In genomic region chr10:124045794-124046355, GRCh38 we compare ENCODE assay signal across 1 cellular context.
TF ChIP-seq lines count a peak whose summit lies in the region.

No MANE protein-coding gene starts in this region.

TF ChIP-seq in HCT116, 20 proteins besides CTCF, POLR2A, EP300 and RAD21:
- TF ChIP-seq REST (IDR thresholded peaks at IDR 0.05; ENCODE audit: low read depth): no peak
- TF ChIP-seq SIN3A (IDR thresholded peaks at IDR 0.05; ENCODE audit: low read depth): no peak
- no peak for TF ChIP-seq CBX3 (IDR thresholded peaks at IDR 0.05; ENCODE audit: low read depth)
- no peak for TF ChIP-seq FOSL1 (IDR thresholded peaks at IDR 0.05; ENCODE audit: low read depth)
- no peak for TF ChIP-seq SP1 (IDR thresholded peaks at IDR 0.05; ENCODE audit: low read depth)
- no peak for TF ChIP-seq ZFX (IDR thresholded peaks at IDR 0.05)
- TF ChIP-seq EZH2 (IDR thresholded peaks at IDR 0.05): no peak
- TF ChIP-seq ATF3 (IDR thresholded peaks at IDR 0.05): no peak
- no peak for TF ChIP-seq YY1 (IDR thresholded peaks at IDR 0.05; ENCODE audit: extremely low read depth, insufficient replicate concordance, low read depth, low read length)
- no peak for TF ChIP-seq POLR2AphosphoS5 (IDR thresholded peaks at IDR 0.05; ENCODE audit: low read depth, low read length)
- no peak for TF ChIP-seq SRF (IDR thresholded peaks at IDR 0.05; ENCODE audit: low read depth)
- TF ChIP-seq EZH2phosphoT487 (IDR thresholded peaks at IDR 0.05; ENCODE audit: borderline replicate concordance): no peak
- no peak for TF ChIP-seq MAX (IDR thresholded peaks at IDR 0.05)
- TF ChIP-seq EGR1 (IDR thresholded peaks at IDR 0.05; ENCODE audit: low read depth): no peak
- no peak for TF ChIP-seq ZBTB33 (IDR thresholded peaks at IDR 0.05; ENCODE audit: extremely low read depth, insufficient replicate concordance, low read length)
- TF ChIP-seq TCF7L2 (IDR thresholded peaks at IDR 0.05; ENCODE audit: borderline replicate concordance, extremely low read depth, insufficient read depth, insufficient read length): no peak
- no peak for TF ChIP-seq ZNF274 (IDR thresholded peaks at IDR 0.05; ENCODE audit: low read depth, low read length)
